ENCODE assay signal across 16 cellular contexts in genomic region chr1:210536263-210536961, GRCh38.
DNase-seq lines count a peak whose midpoint lies in the region; ATAC-seq and TF ChIP-seq lines count a peak whose summit lies in the region.
"Had no signal": no experiment of that assay in that cellular context is flagged by ENCODE, and none has a peak within 500 bp of the region (broad histone marks: within the 10 kb centered on the region; RNA-seq: fewer than 3 reads in every experiment).

No MANE protein-coding gene starts in this region.

- no peaks in the 10 kb centered on the region for H3K4me1 ChIP-seq in mucosa of descending colon (ENCODE audit: low read depth)
- H3K4me1 ChIP-seq in effector memory CD4-positive, alpha-beta T cell (ENCODE audit: control insufficient read depth, insufficient read depth, low read length, poor library complexity, severe bottlenecking) = no peaks in the 10 kb centered on the region
- H3K4me1 ChIP-seq: uterus had no signal

- ATAC-seq in HG03520 (IDR thresholded peaks at IDR 0.05; ENCODE audit: unreplicated experiment) (no peak), HG02623 (IDR thresholded peaks at IDR 0.05; ENCODE audit: unreplicated experiment) (no peak), mucosa of descending colon (no peak)
- ATAC-seq: PC-3 had no signal

- no peaks in the 10 kb centered on the region for H3K9me3 ChIP-seq in mucosa of descending colon
- no peaks in the 10 kb centered on the region for H3K9me3 ChIP-seq in effector memory CD4-positive, alpha-beta T cell (ENCODE audit: control insufficient read depth, low read length)
- H3K9me3 ChIP-seq: sigmoid colon, uterus had no signal

- no peaks in the 10 kb centered on the region for H3K9me3 Mint-ChIP-seq in nephron progenitor cell
- H3K9me3 Mint-ChIP-seq: activated B cell treated with CpG ODN at 0.5 μM for 24 hours, neural crest cell had no signal

- no peak overlapping the region for H3K4me3 ChIP-seq in mucosa of descending colon
- no peak overlapping the region for H3K4me3 ChIP-seq in effector memory CD4-positive, alpha-beta T cell (ENCODE audit: insufficient read depth, low read depth, low read length, poor library complexity, severe bottlenecking)
- H3K4me3 ChIP-seq: sigmoid colon, uterus had no signal

- H3K27ac Mint-ChIP-seq in nephron progenitor cell = peak overlapping the region; percentile 18
- H3K27ac Mint-ChIP-seq: activated B cell treated with CpG ODN at 0.5 μM for 24 hours had no signal

- no peak overlapping the region for H3K4me3 Mint-ChIP-seq in nephron progenitor cell
- H3K4me3 Mint-ChIP-seq: activated B cell treated with CpG ODN at 0.5 μM for 24 hours, neural crest cell had no signal

- H3K27me3 ChIP-seq in effector memory CD4-positive, alpha-beta T cell (replicated peaks; ENCODE audit: control insufficient read depth, insufficient read depth, low read length, poor library complexity, severe bottlenecking) = no peaks in the 10 kb centered on the region
- H3K27me3 ChIP-seq: sigmoid colon, uterus had no signal

- H3K36me3 ChIP-seq in mucosa of descending colon (ENCODE audit: low read depth) = no peaks in the 10 kb centered on the region
- no peaks in the 10 kb centered on the region for H3K36me3 ChIP-seq in effector memory CD4-positive, alpha-beta T cell (ENCODE audit: control insufficient read depth, insufficient read depth, low read length)
- H3K36me3 ChIP-seq: sigmoid colon, uterus had no signal

- intact Hi-C loops in mucosa of descending colon (cut with DNase I, micrococcal nuclease) = no loop called here

- H3K4me1 Mint-ChIP-seq in nephron progenitor cell = peaks cover 6% of the 10 kb centered on the region
- H3K4me1 Mint-ChIP-seq: activated B cell treated with CpG ODN at 0.5 μM for 24 hours had no signal

- TF ChIP-seq CTCF in VCaP (conservative IDR thresholded peaks at IDR 0.05) = 0 out of 2 replicates have a peak, but pooled peaks have one; percentile 22
- TF ChIP-seq CTCF in nephron progenitor cell (IDR thresholded peaks at IDR 0.05) = no peak
- TF ChIP-seq CTCF in mucosa of descending colon (IDR thresholded peaks at IDR 0.05) = no peak

- peaks cover 8% of the 10 kb centered on the region for H3K27me3 Mint-ChIP-seq in nephron progenitor cell (ENCODE audit: low read depth, poor library complexity)
- H3K27me3 Mint-ChIP-seq: activated B cell treated with CpG ODN at 0.5 μM for 24 hours had no signal

- no peaks in the 10 kb centered on the region for H3K36me3 Mint-ChIP-seq in nephron progenitor cell (ENCODE audit: low read depth)

- H3K27ac ChIP-seq in VCaP = peak overlapping the region; percentile 88
- H3K27ac ChIP-seq in effector memory CD4-positive, alpha-beta T cell (ENCODE audit: insufficient read depth, low read length, poor library complexity, severe bottlenecking) = no peak overlapping the region
- H3K27ac ChIP-seq: sigmoid colon, uterus had no signal

- DNase-seq in DMS79 treated with DMSO at 0.1 percent for 48 hours (lab: John Stamatoyannopoulos, UW) = peak; percentile 45
- peak; percentile 9 to 38 for DNase-seq in NCI-H1930 (lab: John Stamatoyannopoulos, UW)
- no peak for DNase-seq in nephron progenitor cell
- DNase-seq in mucosa of descending colon = no peak
- no peak for DNase-seq in effector memory CD4-positive, alpha-beta T cell
- DNase-seq: activated B cell treated with CpG ODN at 0.5 μM for 24 hours; Kasumi-1; NCI-H2107; PC-3; sigmoid colon; stimulated activated CD4-positive, alpha-beta T cell treated with anti-CD3 and anti-CD28 coated beads, Interleukin-4, amount 100 ng/mL, for 4 hours; uterus had no signal

Comparison
In these comparisons a context has a peak if more than half of its experiments do, and no peak if none do; other contexts are left out.
1. DNase-seq: peak in DMS79 treated with DMSO at 0.1 percent for 48 hours (single experiment) and NCI-H1930 (2 of 2); none in nephron progenitor cell (single experiment), mucosa of descending colon (0 of 3) and effector memory CD4-positive, alpha-beta T cell (0 of 3).